In the genomic region with DNA sequence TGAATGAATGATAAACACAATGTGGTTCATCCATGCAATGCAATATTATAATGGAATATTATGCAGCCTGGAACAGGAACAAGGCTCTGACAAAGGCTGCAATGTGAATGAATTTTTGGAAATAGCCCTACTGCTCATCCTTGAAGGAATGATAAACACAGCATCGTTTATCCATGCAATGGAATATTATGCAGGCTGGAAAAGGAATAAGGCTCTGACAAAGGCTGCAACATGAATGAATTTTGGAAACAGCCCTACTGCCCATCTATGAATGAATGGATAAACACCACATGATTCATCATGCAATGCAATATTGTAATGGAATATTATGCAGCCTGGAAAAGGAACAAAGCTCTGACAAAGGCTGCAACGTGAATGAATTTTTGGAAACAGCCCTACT, we compare ENCODE assay signal across 28 cellular contexts.
A peak's percentile ranks its signal among the peaks of the same experiment; 100 is the strongest.
DNase-seq lines count a peak whose midpoint lies in the region; ATAC-seq, FAIRE-seq and TF ChIP-seq lines count a peak whose summit lies in the region.
"Had no signal": no experiment of that assay in that cellular context is flagged by ENCODE, and none has a peak within 500 bp of the region (broad histone marks: within the 10 kb centered on the region; RNA-seq: fewer than 3 reads in every experiment).

No MANE protein-coding gene starts in this region.

- TF ChIP-seq POLR2A in A549 (IDR thresholded peaks at IDR 0.05; ENCODE audit: low read length) = no peak

- no peaks in the 10 kb centered on the region for H3K36me3 ChIP-seq in HEK293 (ENCODE audit: control insufficient read depth in 2 of 2, insufficient read depth in 1 of 2, low read length in 2 of 2)
- H3K36me3 ChIP-seq in endodermal cell (ENCODE audit: control insufficient read depth, insufficient read depth, low read length) = no peaks in the 10 kb centered on the region
- H3K36me3 ChIP-seq: BE2C, BLaER1 had no signal

- CTCF ChIA-PET in A549 (lab: Yijun Ruan, JAX) = no interaction called here
- CTCF ChIA-PET in HEK293 (lab: Yijun Ruan, JAX) = no interaction called here
- CTCF ChIA-PET in WTC11 (lab: Charles Lee) = no interaction called here

- H3K4me1 ChIP-seq in A549 (no peaks in the 10 kb centered on the region), HEK293 (ENCODE audit: control insufficient read depth, insufficient read depth, low read length) (no peaks in the 10 kb centered on the region), endodermal cell (ENCODE audit: control insufficient read depth, insufficient read depth, low read length) (no peaks in the 10 kb centered on the region)
- H3K4me1 ChIP-seq: BE2C, BLaER1 had no signal

- H3K9ac ChIP-seq in endodermal cell (ENCODE audit: extremely low read depth, low read length, poor library complexity, severe bottlenecking) = no peak overlapping the region
- H3K9ac ChIP-seq: BLaER1 had no signal

- TF ChIP-seq RAD21 in A549 (conservative IDR thresholded peaks at IDR 0.05 in 1 of 2, IDR thresholded peaks at IDR 0.05 in 1 of 2) = no peak

- peaks cover 7% of the 10 kb centered on the region; the same call in 1 of the 2 replicates for H3K27me3 Mint-ChIP-seq in WTC11 (ENCODE audit: low read depth)
- no peaks in the 10 kb centered on the region for H3K27me3 Mint-ChIP-seq in endodermal cell (ENCODE audit: insufficient read depth)
- H3K27me3 Mint-ChIP-seq: CD4-positive, alpha-beta memory T cell; CD4-positive, CD25-positive, alpha-beta regulatory T cell had no signal

- H3K4me3 Mint-ChIP-seq in WTC11 = no peak overlapping the region
- no peak overlapping the region for H3K4me3 Mint-ChIP-seq in endodermal cell
- H3K4me3 Mint-ChIP-seq: CD14-positive monocyte; CD4-positive, alpha-beta memory T cell; CD4-positive, CD25-positive, alpha-beta regulatory T cell; CD8-positive, alpha-beta memory T cell had no signal

- POLR2A ChIA-PET in A549 (lab: Yijun Ruan, JAX) (no interaction called here), HEK293 (lab: Yijun Ruan, JAX) (no interaction called here), WTC11 (lab: Charles Lee) (no interaction called here)

- H3K4me1 Mint-ChIP-seq in WTC11 (no peaks in the 10 kb centered on the region), endodermal cell (no peaks in the 10 kb centered on the region)
- H3K4me1 Mint-ChIP-seq: CD14-positive monocyte; CD4-positive, alpha-beta memory T cell; CD4-positive, CD25-positive, alpha-beta regulatory T cell; CD8-positive, alpha-beta memory T cell had no signal

- TF ChIP-seq CTCF in A549 (IDR thresholded peaks at IDR 0.05) = no peak
- no peak for TF ChIP-seq CTCF in HEK293 (tag by site-specific recombination; IDR thresholded peaks at IDR 0.05)
- TF ChIP-seq CTCF in WTC11 (IDR thresholded peaks at IDR 0.05) = no peak
- TF ChIP-seq CTCF in endodermal cell (conservative IDR thresholded peaks at IDR 0.05) = no peak
- no peak for TF ChIP-seq CTCF in GM13976 (IDR thresholded peaks at IDR 0.05; ENCODE audit: borderline replicate concordance, control extremely low read depth, extremely low read depth, insufficient read depth, missing control alignments)

- no peak for FAIRE-seq in A549 (lab: Jason Lieb, UNC)
- FAIRE-seq: GM12892, GM19239 had no signal

- H3K4me3 ChIP-seq in A549 = no peak overlapping the region
- H3K4me3 ChIP-seq in HEK293 (ENCODE audit: low read depth, low read length) = no peak overlapping the region
- H3K4me3 ChIP-seq in endodermal cell (ENCODE audit: low read length) = peak overlapping the region; percentile 39
- H3K4me3 ChIP-seq: BLaER1, GM12878 had no signal

- ATAC-seq in A549 (no peak), WTC11 (no peak), GM21825 (IDR thresholded peaks at IDR 0.05; ENCODE audit: unreplicated experiment) (no peak)
- ATAC-seq: GM12878 had no signal

- TF ChIP-seq EP300 in A549 (IDR thresholded peaks at IDR 0.05) = no peak

- H3K9me3 ChIP-seq in A549 (peaks cover 21% of the 10 kb centered on the region; the same call in 2 of the 3 replicates), HEK293 (ENCODE audit: control insufficient read depth, insufficient read depth, low read depth, low read length) (peaks cover 8% of the 10 kb centered on the region), endodermal cell (ENCODE audit: control insufficient read depth, low read length) (peaks cover 28% of the 10 kb centered on the region)
- H3K9me3 ChIP-seq: BE2C had no signal

- H3K27ac Mint-ChIP-seq in WTC11 (no peak overlapping the region), endodermal cell (no peak overlapping the region)
- H3K27ac Mint-ChIP-seq: CD14-positive monocyte; CD4-positive, CD25-positive, alpha-beta regulatory T cell; CD8-positive, alpha-beta memory T cell had no signal

- peaks cover 29% of the 10 kb centered on the region for H3K9me3 Mint-ChIP-seq in WTC11
- H3K9me3 Mint-ChIP-seq in endodermal cell = peaks cover 35% of the 10 kb centered on the region

- H3K27ac ChIP-seq in A549 = no peak overlapping the region
- no peak overlapping the region for H3K27ac ChIP-seq in HEK293 (ENCODE audit: extremely low read depth, low read depth, low read length)
- no peak overlapping the region for H3K27ac ChIP-seq in endodermal cell (ENCODE audit: low read depth, low read length)
- H3K27ac ChIP-seq: BLaER1 had no signal

- no peaks in the 10 kb centered on the region for H3K27me3 ChIP-seq in endodermal cell (ENCODE audit: control insufficient read depth, insufficient read depth, low read length, poor library complexity, severe bottlenecking)
- H3K27me3 ChIP-seq: BE2C, BLaER1 had no signal

- H3K4me2 ChIP-seq in A549 = no peak overlapping the region
- H3K4me2 ChIP-seq: BLaER1 had no signal

- DNase-seq in A549 (ENCODE audit: low read depth in 1 of 2, low spot score in 1 of 2) (no peak), WTC11 (ENCODE audit: low spot score) (no peak), endodermal cell (no peak), hypothalamus (lab: John Stamatoyannopoulos, UW) (no peak), GM13976 (ENCODE audit: low spot score) (no peak)
- DNase-seq in stimulated activated CD4-positive, alpha-beta T cell treated with anti-CD3 and anti-CD28 coated beads, Interleukin-4, amount 100 ng/mL, for 1 hour = no peak
- DNase-seq: 8988T; ACHN; BE2C; C1 segment of cervical spinal cord; CD4-positive, alpha-beta memory T cell; CD4-positive, CD25-positive, alpha-beta regulatory T cell; CD8-positive, alpha-beta memory T cell; COR-L47; DMS 273 treated with DMSO at 0.1 percent for 48 hours; DMS153; DMS53; DMS79; DND-41; EL; GDM1 had no signal

- in situ Hi-C loops in GM13976 (cut with MboI; ENCODE audit: low sequenced_read_pairs, unreplicated experiment) = no loop called here

- H3K36me3 Mint-ChIP-seq in WTC11 (peaks cover 29% of the 10 kb centered on the region), endodermal cell (ENCODE audit: low read depth) (no peaks in the 10 kb centered on the region)
- H3K36me3 Mint-ChIP-seq: CD14-positive monocyte had no signal

- 28% methylated on average over 2 of the region's 2 CpGs for whole genome bisulfite sequencing in A549 (ENCODE audit: missing lambda C conversion rate)
- 86 to 95% methylated on average over 2 of the region's 2 CpGs for WGBS in endodermal cell (ENCODE audit: insufficient coverage in 1 of 2, insufficient read length in 1 of 2), 2 experiments

TF ChIP-seq in A549, 52 proteins besides CTCF, POLR2A, EP300 and RAD21 (continues in another document):
- TF ChIP-seq FOSL2 (IDR thresholded peaks at IDR 0.05) (no peak), FOSL2 (CRISPR knock-in tag; IDR thresholded peaks at IDR 0.05) (no peak)
- TF ChIP-seq, protein P1, sequence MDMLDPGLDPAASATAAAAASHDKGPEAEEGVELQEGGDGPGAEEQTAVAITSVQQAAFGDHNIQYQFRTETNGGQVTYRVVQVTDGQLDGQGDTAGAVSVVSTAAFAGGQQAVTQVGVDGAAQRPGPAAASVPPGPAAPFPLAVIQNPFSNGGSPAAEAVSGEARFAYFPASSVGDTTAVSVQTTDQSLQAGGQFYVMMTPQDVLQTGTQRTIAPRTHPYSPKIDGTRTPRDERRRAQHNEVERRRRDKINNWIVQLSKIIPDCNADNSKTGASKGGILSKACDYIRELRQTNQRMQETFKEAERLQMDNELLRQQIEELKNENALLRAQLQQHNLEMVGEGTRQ (IDR thresholded peaks at IDR 0.05) = no peak

TF ChIP-seq in HEK293, 187 proteins besides CTCF, POLR2A, EP300 and RAD21:
- TF ChIP-seq ZNF670 (tag by site-specific recombination; IDR thresholded peaks at IDR 0.05; ENCODE audit: low read depth) (no peak), ZNF624 (tag by site-specific recombination; IDR thresholded peaks at IDR 0.05) (no peak), ZNF146 (tag by site-specific recombination; IDR thresholded peaks at IDR 0.05) (peak; percentile 33; the same call in 1 of the 2 replicates), ZNF596 (tag by site-specific recombination; IDR thresholded peaks at IDR 0.05) (no peak), ZNF157 (tag by site-specific recombination; IDR thresholded peaks at IDR 0.05) (no peak), GLIS2 (tag by site-specific recombination; IDR thresholded peaks at IDR 0.05) (no peak), GLIS1 (tag by site-specific recombination; IDR thresholded peaks at IDR 0.05) (no peak), ZNF239 (tag by site-specific recombination; IDR thresholded peaks at IDR 0.05) (peak; percentile 58; the same call in 1 of the 2 replicates)

TF ChIP-seq in WTC11, 78 proteins besides CTCF, POLR2A, EP300 and RAD21:
- TF ChIP-seq GTF2I (CRISPR knock-in tag; conservative IDR thresholded peaks at IDR 0.05) = 0 out of 2 replicates have a peak, but pooled peaks have one; percentile 12
- TF ChIP-seq, protein P1 (CRISPR knock-in tag; IDR thresholded peaks at IDR 0.05) = no peak
